30 cellular contexts compared by ENCODE assay signal in the genomic region with DNA sequence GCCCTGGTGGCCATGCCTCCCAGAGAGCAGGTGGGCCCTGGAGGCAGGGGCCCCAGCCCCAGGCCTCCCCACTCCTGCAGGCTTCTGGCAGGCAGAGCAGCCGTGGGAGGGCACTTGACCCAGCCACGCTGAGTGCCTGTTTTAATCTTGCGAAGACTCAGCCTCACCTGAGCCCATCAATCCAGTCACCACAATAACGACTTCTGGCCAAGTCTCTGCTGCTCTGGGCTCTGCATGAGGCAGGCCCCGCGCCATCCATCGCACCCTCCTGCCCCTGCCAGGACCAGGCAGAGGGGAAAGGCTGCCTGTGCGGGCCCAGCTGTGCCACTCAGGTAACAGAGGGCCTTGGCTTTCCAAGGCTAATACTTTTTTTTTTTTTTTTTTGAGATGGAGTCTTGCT. TPM values are rescaled to one million over a fixed set of nuclear protein-coding genes. Genes with fewer than 3 reads are reported as not detected.
"Had no signal": no experiment of that assay in that cellular context is flagged by ENCODE, and none has a peak within 500 bp of the region (broad histone marks: within the 10 kb centered on the region; RNA-seq: fewer than 3 reads in every experiment).

No MANE protein-coding gene starts in this region.

- H3K79me2 ChIP-seq: hepatocyte had no signal

- ATAC-seq: foreskin keratinocyte; gastroesophageal sphincter; heart left ventricle; left colon; lower lobe of right lung; mucosa of descending colon; natural killer cell treated with Interleukin-12 subunit alpha and Interleukin-12 subunit beta and Interleukin-15 and Interleukin-18, amount 100 ng/mL, for 72 hours; sciatic nerve had no signal

- H3K9me3 ChIP-seq: esophagus muscularis mucosa, gastroesophageal sphincter, heart left ventricle, left ventricle myocardium inferior, lower lobe of right lung, mucosa of descending colon, prostate gland, right atrium auricular region, stomach, thoracic aorta, transverse colon, vagina had no signal

- H3K4me2 ChIP-seq: hepatocyte, smooth muscle cell had no signal

- H3K4me3 ChIP-seq: heart left ventricle, hepatocyte, lower lobe of right lung, mucosa of descending colon, prostate gland, right atrium auricular region, smooth muscle cell, stomach, thoracic aorta, transverse colon, vagina had no signal

- H3K36me3 ChIP-seq: esophagus muscularis mucosa, gastroesophageal sphincter, heart left ventricle, left ventricle myocardium inferior, lower lobe of right lung, prostate gland, right atrium auricular region, stomach, thoracic aorta, transverse colon, vagina had no signal

- H2AFZ ChIP-seq: hepatocyte had no signal

- H3K27ac ChIP-seq: foreskin keratinocyte, hepatocyte, prostate gland, stomach, thoracic aorta, vagina had no signal

- H3K4me1 ChIP-seq: foreskin keratinocyte, lower lobe of right lung, prostate gland, stomach, transverse colon had no signal

- DNase-seq: effector memory CD4-positive, alpha-beta T cell; foreskin keratinocyte; heart left ventricle; left colon; left ventricle myocardium inferior; lower lobe of right lung; mucosa of descending colon; naive B cell; stimulated activated CD4-positive, alpha-beta T cell treated with anti-CD3 and anti-CD28 coated beads, Interleukin-12 subunit alpha, Interleukin-12 subunit beta, amount 100 ng/mL, for 4 hours; stimulated activated CD4-positive, alpha-beta T cell treated with anti-CD3 and anti-CD28 coated beads, Interleukin-1b, Interleukin-23, amount 100 ng/mL, for 48 hours; stimulated activated CD4-positive, alpha-beta T cell treated with anti-CD3 and anti-CD28 coated beads, Interleukin-4, amount 100 ng/mL, for 1 hour; stimulated activated CD8-positive, alpha-beta memory T cell treated with anti-CD3 and anti-CD28 coated beads, Interleukin-4, amount 100 ng/mL, for 48 hours; stimulated activated naive CD4-positive, alpha-beta T cell treated with Interleukin-2 at 50 U/mL for 16 hours; stomach; transverse colon had no signal

- H3K27me3 ChIP-seq: foreskin keratinocyte, hepatocyte, right atrium auricular region, transverse colon, vagina had no signal

RNA-seq across cellular contexts. Expression of a gene that starts 32.8 kb away (rescaled TPM):
- total RNA-seq: endothelial cell of umbilical vein; epithelial cell of proximal tubule; foreskin keratinocyte; hepatocyte; lower lobe of right lung; natural killer cell treated with Interleukin-12 subunit alpha and Interleukin-12 subunit beta and Interleukin-15 and Interleukin-18, amount 100 ng/mL, for 72 hours; osteocyte; smooth muscle cell; thoracic aorta; ureter had no signal
- polyA plus RNA-seq: endothelial cell of umbilical vein, fibroblast of lung, foreskin keratinocyte, hepatocyte had no signal
